10 cellular contexts compared by ENCODE assay signal in the genomic region with DNA sequence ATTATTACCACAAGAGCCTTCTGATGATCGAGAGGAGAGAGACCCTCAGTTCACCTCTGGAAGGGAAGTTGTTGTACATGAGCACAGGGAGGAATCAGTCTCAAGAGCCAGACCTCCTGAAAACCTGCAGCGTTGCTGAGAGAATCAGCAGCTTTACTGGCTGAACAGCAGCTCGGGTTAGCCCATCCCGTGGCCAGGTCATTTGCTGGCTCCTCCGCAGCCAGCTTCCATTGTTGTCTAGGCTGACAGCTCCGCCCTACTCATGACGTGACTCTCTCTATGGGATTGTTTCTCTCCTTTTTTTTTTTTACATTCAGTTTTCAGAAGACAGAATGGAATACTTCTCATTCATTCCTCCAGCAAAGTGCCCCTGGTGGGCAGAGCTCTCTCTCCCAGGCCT.
DNase-seq lines count a peak whose midpoint lies in the region; ATAC-seq lines count a peak whose summit lies in the region.
"Had no signal": no experiment of that assay in that cellular context is flagged by ENCODE, and none has a peak within 500 bp of the region (broad histone marks: within the 10 kb centered on the region; RNA-seq: fewer than 3 reads in every experiment).

No MANE protein-coding gene starts in this region.

- DNase-seq in amygdala (lab: John Stamatoyannopoulos, UW) (peak in 31 of 56 donors; percentile 5 to 73 (median 39)), ecto neural progenitor cell (ENCODE audit: low spot score) (peak; percentile 78), lung microvascular endothelial cell (ENCODE audit: low read depth in 2 of 2) (peak; percentile 85 to 90), retina (peak; percentile 66), MV-4-11 (lab: John Stamatoyannopoulos, UW) (no peak)
- DNase-seq: activated CD4-positive, alpha-beta T cell treated with anti-CD3 and anti-CD28 coated beads, Interleukin-2, amount 10 ng/mL, durations not matched to agents 24 days and 14 days; erythroblast; T-helper 2 cell had no signal

- ATAC-seq in HG03442 (IDR thresholded peaks at IDR 0.05; ENCODE audit: unreplicated experiment): no peak
- ATAC-seq in HG02840 (IDR thresholded peaks at IDR 0.05; ENCODE audit: low FRiP score, unreplicated experiment): no peak
